In genomic region chr3:76429536-76430177, GRCh38 we compare ENCODE assay signal across 23 cellular contexts.
DNase-seq lines count a peak whose midpoint lies in the region; ATAC-seq and TF ChIP-seq lines count a peak whose summit lies in the region.
"Had no signal": no experiment of that assay in that cellular context is flagged by ENCODE, and none has a peak within 500 bp of the region (broad histone marks: within the 10 kb centered on the region; RNA-seq: fewer than 3 reads in every experiment).

No MANE protein-coding gene starts in this region.

- DNase-seq in DMS 273 treated with DMSO at 0.1 percent for 48 hours (lab: John Stamatoyannopoulos, UW), result peak; percentile 79
- peak; percentile 27 for DNase-seq in NCI-H524 treated with DMSO at 0.1 percent for 48 hours (lab: John Stamatoyannopoulos, UW)
- DNase-seq in AML-193 (lab: John Stamatoyannopoulos, UW), result no peak
- no peak for DNase-seq in effector memory CD4-positive, alpha-beta T cell
- no peak for DNase-seq in AG20443 (ENCODE audit: low spot score)
- DNase-seq: Caco-2; CD4-positive, alpha-beta memory T cell; DMS53; GF-D8; MM.1S; NCI-H1048; NCI-H2029 treated with DMSO at 0.1 percent for 48 hours; NCI-H446 treated with DMSO at 0.1 percent for 48 hours; NCI-H748 treated with DMSO at 0.1 percent for 48 hours; PC-3; RPMI8226; T-cell had no signal

- no peaks in the 10 kb centered on the region for H3K27me3 ChIP-seq in effector memory CD4-positive, alpha-beta T cell (replicated peaks; ENCODE audit: control insufficient read depth, insufficient read depth, low read length, poor library complexity, severe bottlenecking)

- no peaks in the 10 kb centered on the region for H3K9me3 ChIP-seq in effector memory CD4-positive, alpha-beta T cell (ENCODE audit: control insufficient read depth, low read length)
- H3K9me3 ChIP-seq: A549, Caco-2 had no signal

- peak overlapping the region; percentile 60; the same call in 1 of the 2 replicates for H3K27ac ChIP-seq in C4-2B
- peak overlapping the region; percentile 50 for H3K27ac ChIP-seq in VCaP
- no peak overlapping the region for H3K27ac ChIP-seq in effector memory CD4-positive, alpha-beta T cell (ENCODE audit: insufficient read depth, low read length, poor library complexity, severe bottlenecking)
- H3K27ac ChIP-seq: A549 had no signal

- ATAC-seq in GM18502 (IDR thresholded peaks at IDR 0.05; ENCODE audit: poor library complexity, unreplicated experiment), result no peak
- ATAC-seq: A549, K562, PC-3, SK-N-SH treated with all-trans-retinoic acid at 6 μM for 48 hours, T-cell had no signal

- H3K4me1 ChIP-seq in effector memory CD4-positive, alpha-beta T cell (ENCODE audit: control insufficient read depth, insufficient read depth, low read length, poor library complexity, severe bottlenecking), result no peaks in the 10 kb centered on the region
- H3K4me1 ChIP-seq: A549, Caco-2 had no signal

- no peak for TF ChIP-seq CTCF in C4-2B (conservative IDR thresholded peaks at IDR 0.05)
- no peak for TF ChIP-seq CTCF in VCaP (conservative IDR thresholded peaks at IDR 0.05)

- no peaks in the 10 kb centered on the region for H3K36me3 ChIP-seq in effector memory CD4-positive, alpha-beta T cell (ENCODE audit: control insufficient read depth, insufficient read depth, low read length)

- H3K4me3 ChIP-seq in effector memory CD4-positive, alpha-beta T cell (ENCODE audit: insufficient read depth, low read depth, low read length, poor library complexity, severe bottlenecking), result no peak overlapping the region
- H3K4me3 ChIP-seq: A549, K562 had no signal

Comparison
In these comparisons a context has a peak if more than half of its experiments do, and no peak if none do; other contexts are left out.
1. DNase-seq: peak in DMS 273 treated with DMSO at 0.1 percent for 48 hours (single experiment) and NCI-H524 treated with DMSO at 0.1 percent for 48 hours (single experiment); none in AML-193 (0 of 2), effector memory CD4-positive, alpha-beta T cell (0 of 3) and AG20443 (single experiment).